Comparison of ENCODE assay signal across 1 cellular context in genomic region chr18:8507361-8507760, GRCh38.
TF ChIP-seq lines count a peak whose summit lies in the region.

No MANE protein-coding gene starts in this region.

TF ChIP-seq in WTC11, 78 proteins besides CTCF, POLR2A, EP300 and RAD21:
- TF ChIP-seq HMGXB4 (CRISPR knock-in tag; IDR thresholded peaks at IDR 0.05) (no peak), STAT6 (CRISPR knock-in tag; conservative IDR thresholded peaks at IDR 0.05; ENCODE audit: low read depth) (no peak), ESRRA (CRISPR knock-in tag; IDR thresholded peaks at IDR 0.05; ENCODE audit: borderline replicate concordance) (no peak), TEAD1 (CRISPR knock-in tag; IDR thresholded peaks at IDR 0.05) (no peak), TEAD4 (CRISPR knock-in tag; IDR thresholded peaks at IDR 0.05) (no peak), ATF1 (CRISPR knock-in tag; IDR thresholded peaks at IDR 0.05) (no peak), ZNF396 (CRISPR knock-in tag; IDR thresholded peaks at IDR 0.05; ENCODE audit: borderline replicate concordance) (peak; percentile 88; the same call in 1 of the 2 replicates), RORB (CRISPR knock-in tag; IDR thresholded peaks at IDR 0.05) (no peak), ZNF232 (CRISPR knock-in tag; IDR thresholded peaks at IDR 0.05) (no peak), ZNF121 (CRISPR knock-in tag; IDR thresholded peaks at IDR 0.05) (no peak), GRHL2 (CRISPR knock-in tag; IDR thresholded peaks at IDR 0.05; ENCODE audit: insufficient replicate concordance, severe bottlenecking) (no peak), ZNF423 (CRISPR knock-in tag; IDR thresholded peaks at IDR 0.05) (0 out of 2 replicates have a peak, but pooled peaks have one; percentile 19), ZNF671 (CRISPR knock-in tag; IDR thresholded peaks at IDR 0.05) (no peak), TP53 (CRISPR knock-in tag; IDR thresholded peaks at IDR 0.05) (no peak), SOX15 (CRISPR knock-in tag; IDR thresholded peaks at IDR 0.05) (no peak), ZNF219 (CRISPR knock-in tag; IDR thresholded peaks at IDR 0.05; ENCODE audit: borderline replicate concordance) (no peak), CDX4 (CRISPR knock-in tag; IDR thresholded peaks at IDR 0.05; ENCODE audit: borderline replicate concordance) (no peak), RELA (CRISPR knock-in tag; IDR thresholded peaks at IDR 0.05; ENCODE audit: borderline replicate concordance) (no peak), ZNF317 (CRISPR knock-in tag; IDR thresholded peaks at IDR 0.05; ENCODE audit: borderline replicate concordance, low read depth) (no peak), FOXP1 (CRISPR knock-in tag; IDR thresholded peaks at IDR 0.05; ENCODE audit: borderline replicate concordance) (no peak), PRRX2 (CRISPR knock-in tag; IDR thresholded peaks at IDR 0.05) (no peak), MXD4 (CRISPR knock-in tag; IDR thresholded peaks at IDR 0.05; ENCODE audit: borderline replicate concordance) (peak; percentile 63; the same call in 1 of the 2 replicates), IRF2 (CRISPR knock-in tag; IDR thresholded peaks at IDR 0.05; ENCODE audit: borderline replicate concordance, low read depth) (no peak), NFYB (CRISPR knock-in tag; conservative IDR thresholded peaks at IDR 0.05; ENCODE audit: low read depth) (no peak), ZNF416 (CRISPR knock-in tag; IDR thresholded peaks at IDR 0.05) (no peak), AR (CRISPR knock-in tag; IDR thresholded peaks at IDR 0.05) (no peak), SP1 (CRISPR knock-in tag; conservative IDR thresholded peaks at IDR 0.05) (no peak)
- TF ChIP-seq, protein P1, sequence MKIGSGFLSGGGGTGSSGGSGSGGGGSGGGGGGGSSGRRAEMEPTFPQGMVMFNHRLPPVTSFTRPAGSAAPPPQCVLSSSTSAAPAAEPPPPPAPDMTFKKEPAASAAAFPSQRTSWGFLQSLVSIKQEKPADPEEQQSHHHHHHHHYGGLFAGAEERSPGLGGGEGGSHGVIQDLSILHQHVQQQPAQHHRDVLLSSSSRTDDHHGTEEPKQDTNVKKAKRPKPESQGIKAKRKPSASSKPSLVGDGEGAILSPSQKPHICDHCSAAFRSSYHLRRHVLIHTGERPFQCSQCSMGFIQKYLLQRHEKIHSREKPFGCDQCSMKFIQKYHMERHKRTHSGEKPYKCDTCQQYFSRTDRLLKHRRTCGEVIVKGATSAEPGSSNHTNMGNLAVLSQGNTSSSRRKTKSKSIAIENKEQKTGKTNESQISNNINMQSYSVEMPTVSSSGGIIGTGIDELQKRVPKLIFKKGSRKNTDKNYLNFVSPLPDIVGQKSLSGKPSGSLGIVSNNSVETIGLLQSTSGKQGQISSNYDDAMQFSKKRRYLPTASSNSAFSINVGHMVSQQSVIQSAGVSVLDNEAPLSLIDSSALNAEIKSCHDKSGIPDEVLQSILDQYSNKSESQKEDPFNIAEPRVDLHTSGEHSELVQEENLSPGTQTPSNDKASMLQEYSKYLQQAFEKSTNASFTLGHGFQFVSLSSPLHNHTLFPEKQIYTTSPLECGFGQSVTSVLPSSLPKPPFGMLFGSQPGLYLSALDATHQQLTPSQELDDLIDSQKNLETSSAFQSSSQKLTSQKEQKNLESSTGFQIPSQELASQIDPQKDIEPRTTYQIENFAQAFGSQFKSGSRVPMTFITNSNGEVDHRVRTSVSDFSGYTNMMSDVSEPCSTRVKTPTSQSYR (CRISPR knock-in tag; IDR thresholded peaks at IDR 0.05): no peak
- TF ChIP-seq, protein P2, sequence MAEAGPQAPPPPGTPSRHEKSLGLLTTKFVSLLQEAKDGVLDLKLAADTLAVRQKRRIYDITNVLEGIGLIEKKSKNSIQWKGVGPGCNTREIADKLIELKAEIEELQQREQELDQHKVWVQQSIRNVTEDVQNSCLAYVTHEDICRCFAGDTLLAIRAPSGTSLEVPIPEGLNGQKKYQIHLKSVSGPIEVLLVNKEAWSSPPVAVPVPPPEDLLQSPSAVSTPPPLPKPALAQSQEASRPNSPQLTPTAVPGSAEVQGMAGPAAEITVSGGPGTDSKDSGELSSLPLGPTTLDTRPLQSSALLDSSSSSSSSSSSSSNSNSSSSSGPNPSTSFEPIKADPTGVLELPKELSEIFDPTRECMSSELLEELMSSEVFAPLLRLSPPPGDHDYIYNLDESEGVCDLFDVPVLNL (CRISPR knock-in tag; IDR thresholded peaks at IDR 0.05; ENCODE audit: borderline replicate concordance, low read depth): no peak
- TF ChIP-seq, protein P3, sequence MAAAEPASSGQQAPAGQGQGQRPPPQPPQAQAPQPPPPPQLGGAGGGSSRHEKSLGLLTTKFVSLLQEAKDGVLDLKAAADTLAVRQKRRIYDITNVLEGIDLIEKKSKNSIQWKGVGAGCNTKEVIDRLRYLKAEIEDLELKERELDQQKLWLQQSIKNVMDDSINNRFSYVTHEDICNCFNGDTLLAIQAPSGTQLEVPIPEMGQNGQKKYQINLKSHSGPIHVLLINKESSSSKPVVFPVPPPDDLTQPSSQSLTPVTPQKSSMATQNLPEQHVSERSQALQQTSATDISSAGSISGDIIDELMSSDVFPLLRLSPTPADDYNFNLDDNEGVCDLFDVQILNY (CRISPR knock-in tag; IDR thresholded peaks at IDR 0.05): no peak
- TF ChIP-seq, protein P4, sequence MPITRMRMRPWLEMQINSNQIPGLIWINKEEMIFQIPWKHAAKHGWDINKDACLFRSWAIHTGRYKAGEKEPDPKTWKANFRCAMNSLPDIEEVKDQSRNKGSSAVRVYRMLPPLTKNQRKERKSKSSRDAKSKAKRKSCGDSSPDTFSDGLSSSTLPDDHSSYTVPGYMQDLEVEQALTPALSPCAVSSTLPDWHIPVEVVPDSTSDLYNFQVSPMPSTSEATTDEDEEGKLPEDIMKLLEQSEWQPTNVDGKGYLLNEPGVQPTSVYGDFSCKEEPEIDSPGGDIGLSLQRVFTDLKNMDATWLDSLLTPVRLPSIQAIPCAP (CRISPR knock-in tag; IDR thresholded peaks at IDR 0.05): no peak
- TF ChIP-seq, protein P5, sequence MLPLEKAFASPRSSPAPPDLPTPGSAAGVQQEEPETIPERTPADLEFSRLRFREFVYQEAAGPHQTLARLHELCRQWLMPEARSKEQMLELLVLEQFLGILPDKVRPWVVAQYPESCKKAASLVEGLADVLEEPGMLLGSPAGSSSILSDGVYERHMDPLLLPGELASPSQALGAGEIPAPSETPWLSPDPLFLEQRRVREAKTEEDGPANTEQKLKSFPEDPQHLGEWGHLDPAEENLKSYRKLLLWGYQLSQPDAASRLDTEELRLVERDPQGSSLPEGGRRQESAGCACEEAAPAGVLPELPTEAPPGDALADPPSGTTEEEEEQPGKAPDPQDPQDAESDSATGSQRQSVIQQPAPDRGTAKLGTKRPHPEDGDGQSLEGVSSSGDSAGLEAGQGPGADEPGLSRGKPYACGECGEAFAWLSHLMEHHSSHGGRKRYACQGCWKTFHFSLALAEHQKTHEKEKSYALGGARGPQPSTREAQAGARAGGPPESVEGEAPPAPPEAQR (CRISPR knock-in tag; IDR thresholded peaks at IDR 0.05): peak; percentile 74; the same call in 1 of the 2 replicates
- TF ChIP-seq, protein P6, sequence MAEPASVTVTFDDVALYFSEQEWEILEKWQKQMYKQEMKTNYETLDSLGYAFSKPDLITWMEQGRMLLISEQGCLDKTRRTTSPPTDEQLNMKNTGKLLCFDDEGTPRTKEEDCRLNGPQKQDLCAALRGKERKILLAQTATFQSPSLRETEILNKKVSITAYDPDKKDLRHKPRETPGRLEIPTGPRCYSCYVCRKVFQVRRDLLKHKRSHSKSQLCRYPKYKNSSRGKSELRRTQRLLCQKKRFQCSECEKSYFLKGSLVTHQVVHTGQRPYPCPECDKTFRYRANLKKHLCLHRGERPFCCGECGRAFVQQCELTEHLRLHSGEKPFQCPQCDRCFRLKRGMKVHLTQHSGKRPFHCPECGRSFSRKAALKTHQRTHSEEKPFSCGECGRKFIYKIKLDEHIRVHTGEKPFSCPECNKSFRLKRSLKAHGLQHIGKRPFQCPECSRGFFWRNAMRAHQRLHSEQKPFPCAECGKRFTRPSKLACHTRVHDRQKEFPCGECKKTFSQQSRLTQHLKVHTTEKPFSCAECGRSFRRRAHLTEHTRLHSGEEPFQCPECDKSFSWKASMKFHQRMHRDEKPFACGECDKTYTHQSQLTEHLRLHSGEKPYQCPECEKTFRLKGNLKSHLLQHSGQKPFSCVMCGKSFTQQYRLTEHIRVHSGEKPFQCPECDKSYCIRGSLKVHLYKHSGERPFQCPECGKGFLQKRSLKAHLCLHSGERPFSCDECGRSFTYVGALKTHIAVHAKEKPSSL (CRISPR knock-in tag; conservative IDR thresholded peaks at IDR 0.05): no peak
- TF ChIP-seq, protein P7, sequence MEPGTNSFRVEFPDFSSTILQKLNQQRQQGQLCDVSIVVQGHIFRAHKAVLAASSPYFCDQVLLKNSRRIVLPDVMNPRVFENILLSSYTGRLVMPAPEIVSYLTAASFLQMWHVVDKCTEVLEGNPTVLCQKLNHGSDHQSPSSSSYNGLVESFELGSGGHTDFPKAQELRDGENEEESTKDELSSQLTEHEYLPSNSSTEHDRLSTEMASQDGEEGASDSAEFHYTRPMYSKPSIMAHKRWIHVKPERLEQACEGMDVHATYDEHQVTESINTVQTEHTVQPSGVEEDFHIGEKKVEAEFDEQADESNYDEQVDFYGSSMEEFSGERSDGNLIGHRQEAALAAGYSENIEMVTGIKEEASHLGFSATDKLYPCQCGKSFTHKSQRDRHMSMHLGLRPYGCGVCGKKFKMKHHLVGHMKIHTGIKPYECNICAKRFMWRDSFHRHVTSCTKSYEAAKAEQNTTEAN (CRISPR knock-in tag; IDR thresholded peaks at IDR 0.05): no peak
